In genomic region chr11:71178076-71178475, GRCh38 we compare ENCODE assay signal across 25 cellular contexts.
"Had no signal": no experiment of that assay in that cellular context is flagged by ENCODE, and none has a peak within 500 bp of the region (broad histone marks: within the 10 kb centered on the region; RNA-seq: fewer than 3 reads in every experiment).

No MANE protein-coding gene starts in this region.

- H3K27ac ChIP-seq: body of pancreas, left ventricle myocardium inferior, ovary, prostate gland, right atrium auricular region, spleen, thoracic aorta, vagina had no signal

- H3K27ac Mint-ChIP-seq: activated B cell treated with CpG ODN at 0.5 μM for 24 hours; activated CD4-positive, alpha-beta memory T cell treated with anti-CD3 and anti-CD28 coated beads for 36 hours; activated naive CD8-positive, alpha-beta T cell treated with anti-CD3 and anti-CD28 coated beads for 36 hours; natural killer cell treated with Interleukin-12 subunit alpha and Interleukin-12 subunit beta and Interleukin-15 and Interleukin-18, amount 100 ng/mL, for 72 hours; type B pancreatic cell had no signal

- H3K36me3 Mint-ChIP-seq: activated CD4-positive, alpha-beta memory T cell treated with anti-CD3 and anti-CD28 coated beads for 36 hours had no signal

- H3K27me3 Mint-ChIP-seq: type B pancreatic cell had no signal

- ATAC-seq: body of pancreas; natural killer cell treated with Interleukin-12 subunit alpha and Interleukin-12 subunit beta and Interleukin-15 and Interleukin-18, amount 100 ng/mL, for 72 hours had no signal

- H3K4me3 ChIP-seq: body of pancreas, left ventricle myocardium inferior, ovary, prostate gland, right atrium auricular region, spleen, thoracic aorta, vagina had no signal

- H3K27me3 ChIP-seq: body of pancreas, ovary, right atrium auricular region, vagina had no signal

- H3K4me1 Mint-ChIP-seq: activated B cell treated with CpG ODN at 0.5 μM for 24 hours; activated naive CD8-positive, alpha-beta T cell treated with anti-CD3 and anti-CD28 coated beads for 36 hours had no signal

- H3K36me3 ChIP-seq: left ventricle myocardium inferior, ovary, prostate gland, right atrium auricular region, spleen, thoracic aorta, vagina had no signal

- H3K9me3 ChIP-seq: ovary, prostate gland, vagina had no signal

- DNase-seq: activated B cell treated with CpG ODN at 0.5 μM for 24 hours; activated CD4-positive, alpha-beta memory T cell treated with anti-CD3 and anti-CD28 coated beads for 36 hours; activated CD4-positive, alpha-beta T cell treated with anti-CD3 and anti-CD28 coated beads for 4 hours; activated naive CD4-positive, alpha-beta T cell treated with Interleukin-2 at 50 U/mL for 16 hours; activated naive CD8-positive, alpha-beta T cell treated with anti-CD3 and anti-CD28 coated beads for 36 hours; activated T-cell treated with anti-CD3 and anti-CD28 coated beads, Interleukin-2, amount 50 U/mL, for 48 hours; amygdala; body of pancreas; effector CD4-positive, alpha-beta T cell; erythroblast; glutamatergic neuron; hippocampal formation; kidney glomerular epithelial cell; left ventricle myocardium inferior; ovary; spleen; stimulated activated CD4-positive, alpha-beta T cell treated with anti-CD3 and anti-CD28 coated beads, Interleukin-4, amount 100 ng/mL, for 1 hour; stimulated activated naive CD4-positive, alpha-beta T cell treated with Interleukin-2 at 50 U/mL for 16 hours; T1000 had no signal

- H3K4me3 Mint-ChIP-seq: activated B cell treated with CpG ODN at 0.5 μM for 24 hours; activated CD4-positive, alpha-beta memory T cell treated with anti-CD3 and anti-CD28 coated beads for 36 hours; activated naive CD8-positive, alpha-beta T cell treated with anti-CD3 and anti-CD28 coated beads for 36 hours; natural killer cell treated with Interleukin-12 subunit alpha and Interleukin-12 subunit beta and Interleukin-15 and Interleukin-18, amount 100 ng/mL, for 72 hours; type B pancreatic cell had no signal

- H3K4me1 ChIP-seq: left ventricle myocardium inferior, prostate gland, right atrium auricular region, spleen, vagina had no signal
